ENCODE assay signal across 17 cellular contexts in genomic region chr10:11379771-11380170, GRCh38.
"Had no signal": no experiment of that assay in that cellular context is flagged by ENCODE, and none has a peak within 500 bp of the region (broad histone marks: within the 10 kb centered on the region; RNA-seq: fewer than 3 reads in every experiment).

No MANE protein-coding gene starts in this region.

- H3K36me3 ChIP-seq: gastrocnemius medialis, stomach, thoracic aorta, upper lobe of right lung had no signal

- H3K9me3 ChIP-seq: gastrocnemius medialis, psoas muscle, stomach, thoracic aorta, upper lobe of right lung had no signal

- H3K4me1 ChIP-seq: gastrocnemius medialis, psoas muscle, stomach, upper lobe of right lung had no signal

- DNase-seq: activated CD4-positive, alpha-beta T cell treated with anti-CD3 and anti-CD28 coated beads, Interleukin-2, amount 50 U/mL, for 1 hour; activated CD8-positive, alpha-beta memory T cell treated with anti-CD3 and anti-CD28 coated beads for 24 hours; activated naive CD4-positive, alpha-beta T cell; activated naive CD8-positive, alpha-beta T cell treated with anti-CD3 and anti-CD28 coated beads, Interleukin-2, amount 10 ng/mL, durations not matched to agents 7 days and 5 days; endodermal cell; gastrocnemius medialis; left colon; psoas muscle; stimulated activated CD4-positive, alpha-beta T cell treated with anti-CD3 and anti-CD28 coated beads, Interleukin-12 subunit alpha, Interleukin-12 subunit beta, amount 100 ng/mL, for 4 hours; stimulated activated CD4-positive, alpha-beta T cell treated with anti-CD3 and anti-CD28 coated beads, Interleukin-2, amount 100 ng/mL, for 24 hours; stomach; T-helper 9 cell; upper lobe of right lung had no signal

- H3K4me3 ChIP-seq: gastrocnemius medialis, psoas muscle, stomach, thoracic aorta, upper lobe of right lung had no signal

- H3K27ac ChIP-seq: gastrocnemius medialis, psoas muscle, stomach, thoracic aorta, upper lobe of right lung had no signal

- ATAC-seq: activated CD4-positive, CD25-positive, alpha-beta regulatory T cell treated with anti-CD3 and anti-CD28 coated beads, Interleukin-2, amount 50 U/mL, for 24 hours; gastrocnemius medialis; left colon; natural killer cell treated with Interleukin-12 subunit alpha and Interleukin-12 subunit beta and Interleukin-15 and Interleukin-18, amount 100 ng/mL, for 72 hours; psoas muscle; sciatic nerve; upper lobe of right lung had no signal

- H3K27me3 ChIP-seq: upper lobe of right lung had no signal
